Comparison of ENCODE assay signal across 9 cellular contexts in genomic region chr16:72099377-72099818, GRCh38. TPM values are rescaled to one million over a fixed set of nuclear protein-coding genes. Genes with fewer than 3 reads are reported as not detected.
A peak's percentile ranks its signal among the peaks of the same experiment; 100 is the strongest.
DNase-seq lines count a peak whose midpoint lies in the region; ATAC-seq, FAIRE-seq and TF ChIP-seq lines count a peak whose summit lies in the region.
"Had no signal": no experiment of that assay in that cellular context is flagged by ENCODE, and none has a peak within 500 bp of the region (broad histone marks: within the 10 kb centered on the region; RNA-seq: fewer than 3 reads in every experiment).

No MANE protein-coding gene starts in this region.

- no peaks in the 10 kb centered on the region for H3K9me3 Mint-ChIP-seq in activated CD4-positive, alpha-beta memory T cell treated with anti-CD3 and anti-CD28 coated beads, Interleukin-2, amount 10 ng/mL, durations not matched to agents 7 days and 5 days
- H3K9me3 Mint-ChIP-seq in neural crest cell, result no peaks in the 10 kb centered on the region

- POLR2A ChIA-PET in activated CD4-positive, alpha-beta memory T cell treated with anti-CD3 and anti-CD28 coated beads, Interleukin-2, amount 10 ng/mL, durations not matched to agents 7 days and 5 days (lab: Charles Lee), result no interaction called here

- DNase-seq in ACHN, result peak; percentile 77
- DNase-seq in GM12892 (ENCODE audit: insufficient read length), result peak; percentile 49
- DNase-seq in NCI-H226, result peak; percentile 47
- DNase-seq in activated CD4-positive, alpha-beta memory T cell treated with anti-CD3 and anti-CD28 coated beads, Interleukin-2, amount 10 ng/mL, durations not matched to agents 7 days and 5 days, result peak; percentile 54
- peak; percentile 28 to 51 for DNase-seq in fibroblast of lung (ENCODE audit: low read depth in 2 of 2)
- DNase-seq in neural crest cell (ENCODE audit: low read depth, low spot score), result peak; percentile 50

- no peak overlapping the region for H3K9ac ChIP-seq in fibroblast of lung (ENCODE audit: insufficient read depth, low read length)

- CTCF ChIA-PET in activated CD4-positive, alpha-beta memory T cell treated with anti-CD3 and anti-CD28 coated beads, Interleukin-2, amount 10 ng/mL, durations not matched to agents 7 days and 5 days (lab: Charles Lee), result interaction anchor here (0.8 to 3.3 kb wide), 3 partner anchors 10 to 33 kb away, joined by 3 to 12 read pairs (median 4); no protein-coding TSS in a partner anchor

- in situ Hi-C loops in ACHN (cut with HindIII; ENCODE audit: low pct_ligation_motif_present, low pct_unique_long_range_greater_than_20kb, low sequenced_read_pairs), result no loop called here

- H3K27ac ChIP-seq in fibroblast of lung (ENCODE audit: insufficient read depth, low read length), result no peak overlapping the region
- H3K27ac ChIP-seq: ovary had no signal

- peaks cover 81% of the 10 kb centered on the region for H3K36me3 Mint-ChIP-seq in activated CD4-positive, alpha-beta memory T cell treated with anti-CD3 and anti-CD28 coated beads, Interleukin-2, amount 10 ng/mL, durations not matched to agents 7 days and 5 days (ENCODE audit: low read depth)
- H3K36me3 Mint-ChIP-seq in neural crest cell (ENCODE audit: low read depth), result peaks cover 16% of the 10 kb centered on the region

- no peak overlapping the region for H2AFZ ChIP-seq in fibroblast of lung (ENCODE audit: low read length)

- no peaks in the 10 kb centered on the region for H3K27me3 Mint-ChIP-seq in activated CD4-positive, alpha-beta memory T cell treated with anti-CD3 and anti-CD28 coated beads, Interleukin-2, amount 10 ng/mL, durations not matched to agents 7 days and 5 days
- no peaks in the 10 kb centered on the region for H3K27me3 Mint-ChIP-seq in neural crest cell (ENCODE audit: low read depth)

- peaks cover 45% of the 10 kb centered on the region for H3K36me3 ChIP-seq in fibroblast of lung (ENCODE audit: control insufficient read depth, insufficient read depth, low read length)
- H3K36me3 ChIP-seq: ovary had no signal

- no peak overlapping the region for H3K4me2 ChIP-seq in fibroblast of lung (ENCODE audit: extremely low read depth, insufficient read depth, low read length)

- peak; percentile 85 for FAIRE-seq in GM12892 (lab: Jason Lieb, UNC)

- H3K9me3 ChIP-seq in fibroblast of lung (ENCODE audit: control insufficient read depth, insufficient read depth, low read depth, low read length), result no peaks in the 10 kb centered on the region
- H3K9me3 ChIP-seq: ovary had no signal

- H3K27ac Mint-ChIP-seq in activated CD4-positive, alpha-beta memory T cell treated with anti-CD3 and anti-CD28 coated beads, Interleukin-2, amount 10 ng/mL, durations not matched to agents 7 days and 5 days, result no peak overlapping the region
- no peak overlapping the region for H3K27ac Mint-ChIP-seq in neural crest cell (ENCODE audit: unreplicated experiment)

- no peak overlapping the region for H3K4me3 ChIP-seq in fibroblast of lung (replicated peaks in 1 of 4; ENCODE audit: control extremely low read depth in 1 of 4, insufficient read depth in 1 of 4, low read depth in 3 of 4, low read length in 4 of 4)
- H3K4me3 ChIP-seq: ovary had no signal

- peaks cover 23% of the 10 kb centered on the region for H3K79me2 ChIP-seq in fibroblast of lung (ENCODE audit: control insufficient read depth, insufficient read depth, low read length)

- peaks cover 16% of the 10 kb centered on the region for H3K4me1 Mint-ChIP-seq in activated CD4-positive, alpha-beta memory T cell treated with anti-CD3 and anti-CD28 coated beads, Interleukin-2, amount 10 ng/mL, durations not matched to agents 7 days and 5 days
- H3K4me1 Mint-ChIP-seq in neural crest cell, result peaks cover 8% of the 10 kb centered on the region

- no peaks in the 10 kb centered on the region for H3K27me3 ChIP-seq in fibroblast of lung (ENCODE audit: control insufficient read depth, insufficient read depth, low read length)
- H3K27me3 ChIP-seq: ovary had no signal

- peaks cover 2% of the 10 kb centered on the region for H3K4me1 ChIP-seq in fibroblast of lung (ENCODE audit: control insufficient read depth, extremely low read depth, insufficient read depth, low read length)

- TF ChIP-seq POLR2A in GM12892 (IDR thresholded peaks at IDR 0.05; ENCODE audit: low read depth, low read length), result no peak

- TF ChIP-seq CTCF in fibroblast of lung (conservative IDR thresholded peaks at IDR 0.05 in 1 of 2, IDR thresholded peaks at IDR 0.05 in 1 of 2; ENCODE audit: low read depth in 1 of 2, low read length in 2 of 2), result peak; percentile 38 to 51
- peak; percentile 62 for TF ChIP-seq CTCF in neural crest cell (conservative IDR thresholded peaks at IDR 0.05)

- no peaks in the 10 kb centered on the region for H4K20me1 ChIP-seq in fibroblast of lung (ENCODE audit: control insufficient read depth, extremely low read depth, insufficient read depth, low read length)

- ATAC-seq in HG02943 (IDR thresholded peaks at IDR 0.05; ENCODE audit: low read depth, unreplicated experiment) (peak; percentile 67), GM21390 (IDR thresholded peaks at IDR 0.05; ENCODE audit: unreplicated experiment) (no peak)

- no peak overlapping the region for H3K4me3 Mint-ChIP-seq in activated CD4-positive, alpha-beta memory T cell treated with anti-CD3 and anti-CD28 coated beads, Interleukin-2, amount 10 ng/mL, durations not matched to agents 7 days and 5 days
- peak overlapping the region; percentile 61 for H3K4me3 Mint-ChIP-seq in neural crest cell

RNA-seq across cellular contexts. Expression of gene DHX38, which starts 5.8 kb away (rescaled TPM):
- polyA plus RNA-seq in GM12892 (2012; ENCODE audit: missing spikeins), result 38.4 TPM
- 10 to 100 TPM; 70.2 to 70.7 TPM for total RNA-seq in activated CD4-positive, alpha-beta memory T cell treated with anti-CD3 and anti-CD28 coated beads, Interleukin-2, amount 10 ng/mL, durations not matched to agents 7 days and 5 days
- total RNA-seq in fibroblast of lung, result 80.3 and 85.0 TPM in 2 replicates
- polyA plus RNA-seq in fibroblast of lung, result 31.4 and 44.0 TPM in 2 replicates
- polyA plus RNA-seq in fibroblast of lung (2012), result 38.3 and 48.3 TPM in 2 replicates
- 92.0 and 203 TPM in 2 replicates for polyA minus RNA-seq in fibroblast of lung (ENCODE audit: low replicate concordance)
- 84.0 and 86.0 TPM in 2 replicates for total RNA-seq in neural crest cell

RNA-seq across cellular contexts. Expression of gene TXNL4B, which starts 6.0 kb away (rescaled TPM):
- 13.1 TPM for polyA plus RNA-seq in GM12892 (2012; ENCODE audit: missing spikeins)
- total RNA-seq in activated CD4-positive, alpha-beta memory T cell treated with anti-CD3 and anti-CD28 coated beads, Interleukin-2, amount 10 ng/mL, durations not matched to agents 7 days and 5 days, result 10 to 100 TPM; 15.3 to 16.2 TPM
- total RNA-seq in fibroblast of lung (8.0 and 8.3 TPM in 2 replicates), neural crest cell (11.8 and 13.5 TPM in 2 replicates)
- 14.5 and 14.7 TPM in 2 replicates for polyA plus RNA-seq in fibroblast of lung
- 5.7 and 10.0 TPM in 2 replicates for polyA plus RNA-seq in fibroblast of lung (2012)
- polyA minus RNA-seq in fibroblast of lung (ENCODE audit: low replicate concordance), result 0.56 and 1.8 TPM in 2 replicates

RNA-seq across cellular contexts. Expression of gene HPR, which starts 36.4 kb away (rescaled TPM):
- polyA plus RNA-seq in GM12892 (2012; ENCODE audit: missing spikeins), result not detected
- total RNA-seq in activated CD4-positive, alpha-beta memory T cell treated with anti-CD3 and anti-CD28 coated beads, Interleukin-2, amount 10 ng/mL, durations not matched to agents 7 days and 5 days, result not detected
- total RNA-seq in fibroblast of lung (not detected in 2 replicates), neural crest cell (not detected in 2 replicates)
- polyA plus RNA-seq in fibroblast of lung, result 0.09 and 0.10 TPM in 2 replicates
- 0.14 TPM in 1 of 2 replicates, not detected in the other for polyA plus RNA-seq in fibroblast of lung (2012)
- polyA minus RNA-seq in fibroblast of lung (ENCODE audit: low replicate concordance), result not detected in 2 replicates

RNA-seq across cellular contexts. Expression of gene HP, which starts 45.1 kb away (rescaled TPM):
- polyA plus RNA-seq in GM12892 (2012; ENCODE audit: missing spikeins), result not detected
- not detected for total RNA-seq in activated CD4-positive, alpha-beta memory T cell treated with anti-CD3 and anti-CD28 coated beads, Interleukin-2, amount 10 ng/mL, durations not matched to agents 7 days and 5 days
- total RNA-seq in fibroblast of lung, result not detected in 2 replicates
- polyA plus RNA-seq in fibroblast of lung, result not detected in 2 replicates
- not detected in 2 replicates for polyA plus RNA-seq in fibroblast of lung (2012)
- not detected in 2 replicates for polyA minus RNA-seq in fibroblast of lung (ENCODE audit: low replicate concordance)
- not detected in 2 replicates for total RNA-seq in neural crest cell
